ENCODE assay signal across 18 cellular contexts in the genomic region with DNA sequence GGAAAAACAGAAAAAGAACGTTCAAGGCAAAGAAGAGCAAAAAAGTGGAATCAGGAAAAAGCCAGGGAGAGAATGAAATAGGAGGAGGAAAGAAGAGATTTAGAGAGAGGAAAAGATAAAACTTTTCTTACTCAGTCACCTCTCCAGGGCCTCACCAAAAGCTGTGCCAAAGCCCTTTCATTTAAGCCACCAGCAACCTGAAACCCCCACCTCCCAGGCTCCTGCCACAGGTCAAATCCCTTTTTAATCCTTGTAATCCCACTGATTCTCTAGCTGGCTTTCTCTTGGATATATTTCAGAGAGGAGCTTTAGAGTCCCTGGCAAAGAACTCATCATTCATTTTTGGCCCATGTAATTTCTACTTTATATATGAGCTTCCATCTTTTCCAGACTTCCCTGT. TPM values are rescaled to one million over a fixed set of nuclear protein-coding genes. Genes with fewer than 3 reads are reported as not detected.
DNase-seq lines count a peak whose midpoint lies in the region; ATAC-seq and TF ChIP-seq lines count a peak whose summit lies in the region.
"Had no signal": no experiment of that assay in that cellular context is flagged by ENCODE, and none has a peak within 500 bp of the region (broad histone marks: within the 10 kb centered on the region; RNA-seq: fewer than 3 reads in every experiment).

No MANE protein-coding gene starts in this region.

- H3K4me1 Mint-ChIP-seq in Calu3 (ENCODE audit: low read depth, unreplicated experiment) (peaks cover 45% of the 10 kb centered on the region), nephron (peaks cover 7% of the 10 kb centered on the region)
- H3K4me1 Mint-ChIP-seq: GM23338 had no signal

- H3K4me1 ChIP-seq in PC-9 (replicated peaks; ENCODE audit: insufficient read depth) (peaks cover 22% of the 10 kb centered on the region), lower lobe of right lung (no peaks in the 10 kb centered on the region)
- H3K4me1 ChIP-seq: Caco-2 had no signal

- H3K4me2 ChIP-seq in PC-9 = peak overlapping the region; percentile 48; the same call in 1 of the 2 replicates
- H3K4me2 ChIP-seq: GM23338 had no signal

- H3K36me3 ChIP-seq in PC-9 (ENCODE audit: low read depth) (no peaks in the 10 kb centered on the region), lower lobe of right lung (no peaks in the 10 kb centered on the region)

- no peaks in the 10 kb centered on the region for H3K27me3 ChIP-seq in PC-9 (ENCODE audit: insufficient read depth, low read depth)
- H3K27me3 ChIP-seq in lower lobe of right lung (ENCODE audit: low read depth) = no peaks in the 10 kb centered on the region

- DNase-seq in Calu3 (no peak), G401 (ENCODE audit: low spot score) (peak; percentile 11), PC-9 (no peak), HUDEP-2 (lab: John Stamatoyannopoulos, UW; ENCODE audit: unreplicated experiment in 76 of 76) (no peak), DMS79 (lab: John Stamatoyannopoulos, UW) (no peak), lower lobe of right lung (no peak)

- no peak for TF ChIP-seq CTCF in Calu3 (IDR thresholded peaks at IDR 0.05; ENCODE audit: unreplicated experiment)
- TF ChIP-seq CTCF in PC-9 (conservative IDR thresholded peaks at IDR 0.05) = no peak
- no peak for TF ChIP-seq CTCF in nephron (IDR thresholded peaks at IDR 0.05; ENCODE audit: unreplicated experiment in 3 of 3)
- TF ChIP-seq CTCF in lower lobe of right lung (IDR thresholded peaks at IDR 0.05) = no peak

- no peaks in the 10 kb centered on the region for H3K9me2 ChIP-seq in PC-9 (ENCODE audit: insufficient read depth)

- H3K27me3 Mint-ChIP-seq in Calu3 (ENCODE audit: unreplicated experiment) (no peaks in the 10 kb centered on the region), nephron (ENCODE audit: low read depth) (peaks cover 4% of the 10 kb centered on the region)
- H3K27me3 Mint-ChIP-seq: B cell had no signal

- no peak overlapping the region for H2AFZ ChIP-seq in PC-9
- H2AFZ ChIP-seq: GM23338 had no signal

- H3F3A ChIP-seq in PC-9 (ENCODE audit: insufficient read depth, low read depth) = peaks cover 9% of the 10 kb centered on the region; the same call in 1 of the 2 replicates

- H3K9me3 ChIP-seq in PC-9 (ENCODE audit: insufficient read depth, low read depth) = no peaks in the 10 kb centered on the region
- H3K9me3 ChIP-seq in lower lobe of right lung = no peaks in the 10 kb centered on the region
- H3K9me3 ChIP-seq: Caco-2 had no signal

- H3K4me3 ChIP-seq in PC-9 = no peak overlapping the region
- H3K4me3 ChIP-seq in lower lobe of right lung = no peak overlapping the region
- H3K4me3 ChIP-seq: GM12878, GM23338, K562 had no signal

- peaks cover 3% of the 10 kb centered on the region for H3K9me3 Mint-ChIP-seq in Calu3 (ENCODE audit: low read depth, unreplicated experiment)
- peaks cover 15% of the 10 kb centered on the region for H3K9me3 Mint-ChIP-seq in nephron
- H3K9me3 Mint-ChIP-seq: CD8-positive, alpha-beta T cell; GM23338; HFFc6 had no signal

- H3K4me3 Mint-ChIP-seq in Calu3 (ENCODE audit: low read depth, unreplicated experiment) (peak overlapping the region; percentile 21), nephron (no peak overlapping the region)
- H3K4me3 Mint-ChIP-seq: B cell; CD8-positive, alpha-beta T cell; GM23338; H9; HFFc6; T-helper 17 cell had no signal

- no peak overlapping the region for H3K27ac Mint-ChIP-seq in Calu3 (ENCODE audit: unreplicated experiment)
- H3K27ac Mint-ChIP-seq in nephron = peak overlapping the region in 2 of 3 experiments; percentile 36 to 37
- H3K27ac Mint-ChIP-seq: B cell; CD8-positive, alpha-beta T cell; GM23338; HFFc6; T-helper 17 cell had no signal

- H3K79me2 ChIP-seq in PC-9 (ENCODE audit: low read depth) = no peaks in the 10 kb centered on the region

- in situ Hi-C loops in G401 (cut with HindIII; ENCODE audit: low sequenced_read_pairs) = no loop called here

- no peak for ATAC-seq in HG02870 (IDR thresholded peaks at IDR 0.05; ENCODE audit: unreplicated experiment)
- ATAC-seq in lower lobe of right lung = no peak

- intact Hi-C loops in Calu3 (cut with micrococcal nuclease; ENCODE audit: unreplicated experiment) = loop anchor here (5.0 kb wide), 1 partner anchor 128 kb away; the partner anchor contains the start of gene STAG2
- intact Hi-C loops in PC-9 (cut with micrococcal nuclease; ENCODE audit: unreplicated experiment) = loop anchor here (5.0 kb wide), 1 partner anchor 553 kb away; no protein-coding TSS in a partner anchor
- intact Hi-C loops in lower lobe of right lung (cut with DNase I) = no loop called here

- CTCF ChIA-PET in Calu3 (lab: Charles Lee) (interaction anchor here (0.7 to 2.4 kb wide), 6 partner anchors 27 to 150 kb away, joined by 3 to 18 read pairs (median 4); no protein-coding TSS in a partner anchor), PC-9 (lab: Charles Lee) (interaction anchor here (1.0 to 2.3 kb wide), 6 partner anchors 16 to 143 kb away, joined by 3 to 21 read pairs (median 6); no protein-coding TSS in a partner anchor)

- H3K27ac ChIP-seq in PC-9 = no peak overlapping the region
- H3K27ac ChIP-seq in lower lobe of right lung = no peak overlapping the region
- H3K27ac ChIP-seq: C4-2B had no signal

- H4K20me1 ChIP-seq in PC-9 (ENCODE audit: insufficient read depth) = no peaks in the 10 kb centered on the region

- BruUV-seq in Calu3 (replicated peaks; lab: Mats Ljungman, UMichigan) (no TSS peak), PC-9 (replicated peaks; lab: Mats Ljungman, UMichigan) (no TSS peak)

- POLR2A ChIA-PET in PC-9 (lab: Charles Lee; ENCODE audit: unreplicated experiment) = interaction anchor here (0.5 to 0.6 kb wide), 2 partner anchors 26 to 132 kb away, joined by 3 to 4 read pairs; no protein-coding TSS in a partner anchor

- H3K36me3 Mint-ChIP-seq in Calu3 (ENCODE audit: insufficient read depth, unreplicated experiment) (peaks cover 10% of the 10 kb centered on the region), nephron (ENCODE audit: low read depth) (no peaks in the 10 kb centered on the region)
- H3K36me3 Mint-ChIP-seq: CD8-positive, alpha-beta T cell had no signal

RNA-seq across cellular contexts. Expression of gene XIAP, which starts 25.7 kb away (rescaled TPM):
- total RNA-seq in Calu3 (2022) (62.8 and 75.0 TPM in 2 replicates), PC-9 (2021) (47.7 and 59.5 TPM in 2 replicates), lower lobe of right lung (61.9 TPM)
- total RNA-seq in G401 (2014; rRNA removed; shearing (Covaris generic)) = 15.8 and 19.9 TPM in 2 replicates
